Comparison of ENCODE assay signal across 23 cellular contexts in genomic region chr4:24054910-24055309, GRCh38.
"Had no signal": no experiment of that assay in that cellular context is flagged by ENCODE, and none has a peak within 500 bp of the region (broad histone marks: within the 10 kb centered on the region; RNA-seq: fewer than 3 reads in every experiment).

No MANE protein-coding gene starts in this region.

- DNase-seq: activated CD4-positive, alpha-beta T cell treated with anti-CD3 and anti-CD28 coated beads for 4 hours; activated CD4-positive, alpha-beta T cell treated with anti-CD3 and anti-CD28 coated beads, Interleukin-2, amount 50 U/mL, for 48 hours; activated CD8-positive, alpha-beta memory T cell treated with anti-CD3 and anti-CD28 coated beads for 24 hours; activated CD8-positive, alpha-beta memory T cell treated with anti-CD3 and anti-CD28 coated beads, Interleukin-2, amount 50 U/mL, for 4 hours; activated effector memory CD4-positive, alpha-beta T cell treated with anti-CD3 and anti-CD28 coated beads, Interleukin-2, amount 50 U/mL, for 16 hours; activated naive CD4-positive, alpha-beta T cell treated with anti-CD3 and anti-CD28 coated beads for 36 hours; activated naive CD8-positive, alpha-beta T cell treated with anti-CD3 and anti-CD28 coated beads, Interleukin-2, amount 10 ng/mL, durations not matched to agents 7 days and 5 days; activated T-cell treated with anti-CD3 and anti-CD28 coated beads, Interleukin-2, amount 50 U/mL, for 1 hour; amniotic stem cell; central memory CD4-positive, alpha-beta T cell; foreskin fibroblast; heart right ventricle; left cardiac atrium; left ventricle myocardium superior; naive B cell; nephron progenitor cell; sigmoid colon; stimulated activated naive CD4-positive, alpha-beta T cell; T-helper 1 cell; tibial artery; upper lobe of right lung had no signal

- H3K27ac ChIP-seq: heart right ventricle, neutrophil, sigmoid colon, suprapubic skin, tibial artery, upper lobe of right lung had no signal

- ATAC-seq: heart right ventricle, left cardiac atrium, left ventricle myocardium superior, upper lobe of right lung had no signal

- H3K4me3 ChIP-seq: heart right ventricle, sigmoid colon, suprapubic skin, tibial artery, upper lobe of right lung had no signal

- H3K27me3 ChIP-seq: heart right ventricle, neutrophil, sigmoid colon, suprapubic skin, tibial artery, upper lobe of right lung had no signal

- H3K9me3 ChIP-seq: heart right ventricle, neutrophil, sigmoid colon, suprapubic skin, tibial artery, upper lobe of right lung had no signal

- H3K36me3 ChIP-seq: heart right ventricle, neutrophil, sigmoid colon, suprapubic skin, tibial artery, upper lobe of right lung had no signal

- H3K4me1 ChIP-seq: heart right ventricle, sigmoid colon, suprapubic skin, tibial artery, upper lobe of right lung had no signal
